Comparison of ENCODE assay signal across 7 cellular contexts in the genomic region with DNA sequence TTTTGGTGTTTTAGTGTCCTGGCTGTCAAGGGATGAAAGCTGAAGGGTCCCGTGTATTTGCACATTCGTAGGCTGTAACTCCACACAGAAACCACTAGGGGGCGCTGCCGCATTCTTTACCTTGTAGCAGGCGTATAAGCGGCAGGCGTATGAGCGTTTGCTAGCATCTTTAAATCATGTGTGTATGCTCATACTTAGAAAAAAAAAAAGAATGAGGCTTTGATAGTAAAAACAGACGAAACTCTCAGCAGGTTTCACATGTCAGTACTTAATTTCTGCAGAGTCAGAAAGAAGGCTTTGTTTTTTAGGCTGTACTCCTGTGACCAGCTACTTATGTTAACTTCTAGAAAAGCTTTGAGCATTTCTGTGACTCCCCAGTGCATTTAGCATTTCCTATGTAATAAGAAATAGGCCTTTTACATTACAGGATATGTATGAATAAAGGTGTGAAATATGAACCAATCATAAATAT.
A peak's percentile ranks its signal among the peaks of the same experiment; 100 is the strongest.
DNase-seq lines count a peak whose midpoint lies in the region; ATAC-seq and TF ChIP-seq lines count a peak whose summit lies in the region.

No MANE protein-coding gene starts in this region.

- H3K9me2 ChIP-seq in hepatocyte (replicated peaks; ENCODE audit: insufficient read depth): no peaks in the 10 kb centered on the region

- H3K27me3 ChIP-seq in ascending aorta: no peaks in the 10 kb centered on the region
- H3K27me3 ChIP-seq in hepatocyte: no peaks in the 10 kb centered on the region
- H3K27me3 ChIP-seq in gastrocnemius medialis: no peaks in the 10 kb centered on the region

- H3K4me3 ChIP-seq in ascending aorta (no peak overlapping the region), hepatocyte (no peak overlapping the region), gastrocnemius medialis (no peak overlapping the region)

- intact Hi-C loops in ascending aorta (cut with DNase I) (loop anchor here (1.0 to 5.0 kb wide), 5 partner anchors 42 to 774 kb away; no protein-coding TSS in a partner anchor), gastrocnemius medialis (cut with DNase I; ENCODE audit: low total_unique reads) (loop anchor here (1.0 kb wide), 2 partner anchors 187 to 774 kb away; no protein-coding TSS in a partner anchor)

- peak; percentile 96 for ATAC-seq in GM18502 (IDR thresholded peaks at IDR 0.05; ENCODE audit: poor library complexity, unreplicated experiment)
- ATAC-seq in HG02763 (IDR thresholded peaks at IDR 0.05; ENCODE audit: unreplicated experiment): peak; percentile 85
- ATAC-seq in gastrocnemius medialis: peak; percentile 56 to 58

- H3K4me2 ChIP-seq in hepatocyte: no peak overlapping the region

- peak; percentile 93 for DNase-seq in NCI-H128 (lab: John Stamatoyannopoulos, UW; ENCODE audit: unreplicated experiment)
- DNase-seq in T-helper 2 cell: peak; percentile 33 to 67 (median 38)
- peak; percentile 16 to 81 for DNase-seq in ascending aorta (ENCODE audit: low spot score in 2 of 2)
- peak; percentile 93 for DNase-seq in hepatocyte (ENCODE audit: low spot score)
- DNase-seq in gastrocnemius medialis: peak; percentile 28 to 32

- 1% methylated on average over 9 of the region's 9 CpGs for WGBS in hepatocyte (ENCODE audit: low lambda C conversion rate, missing lambda C conversion rate)

- H3K9me3 ChIP-seq in ascending aorta: no peaks in the 10 kb centered on the region
- H3K9me3 ChIP-seq in hepatocyte (ENCODE audit: low read depth): no peaks in the 10 kb centered on the region
- no peaks in the 10 kb centered on the region for H3K9me3 ChIP-seq in gastrocnemius medialis

- peaks cover 0 to 2% of the 10 kb centered on the region in 2 donors for H3K4me1 ChIP-seq in ascending aorta
- H3K4me1 ChIP-seq in hepatocyte (ENCODE audit: insufficient read depth): peaks cover 4% of the 10 kb centered on the region
- no peaks in the 10 kb centered on the region for H3K4me1 ChIP-seq in gastrocnemius medialis

- no peak overlapping the region for H3K27ac ChIP-seq in ascending aorta
- H3K27ac ChIP-seq in hepatocyte: peak overlapping the region; percentile 5
- H3K27ac ChIP-seq in gastrocnemius medialis: no peak overlapping the region

- TF ChIP-seq CTCF in ascending aorta (IDR thresholded peaks at IDR 0.05) (peak; percentile 67 to 95 (median 95)), hepatocyte (IDR thresholded peaks at IDR 0.05; ENCODE audit: poor library complexity) (peak; percentile 95), gastrocnemius medialis (IDR thresholded peaks at IDR 0.05 in 4 of 5, conservative IDR thresholded peaks at IDR 0.05 in 1 of 5) (peak; percentile 69 to 91 (median 81))

- no peaks in the 10 kb centered on the region for H4K20me1 ChIP-seq in hepatocyte (ENCODE audit: insufficient read depth, poor library complexity, severe bottlenecking)

- H3K79me2 ChIP-seq in hepatocyte: no peaks in the 10 kb centered on the region

- no peak for TF ChIP-seq POLR2A in gastrocnemius medialis (IDR thresholded peaks at IDR 0.05)

- in situ Hi-C loops in gastrocnemius medialis (cut with MboI; ENCODE audit: low sequenced_read_pairs in 4 of 4): loop anchor here (5.0 to 25.0 kb wide), 6 partner anchors 180 to 1207 kb away; no protein-coding TSS in a partner anchor

- H3K36me3 ChIP-seq in ascending aorta (no peaks in the 10 kb centered on the region), hepatocyte (replicated peaks; ENCODE audit: insufficient read depth, low read depth) (no peaks in the 10 kb centered on the region), gastrocnemius medialis (no peaks in the 10 kb centered on the region)

- no peak overlapping the region for H2AFZ ChIP-seq in hepatocyte

Comparison
In these comparisons a context has a peak if more than half of its experiments do, and no peak if none do; other contexts are left out.
1. DNase-seq: peak in every context shown above with its lines; median percentile 93 in NCI-H128; 93 in hepatocyte; 48 in ascending aorta; 38 in T-helper 2 cell; 30 in gastrocnemius medialis.